In the genomic region with DNA sequence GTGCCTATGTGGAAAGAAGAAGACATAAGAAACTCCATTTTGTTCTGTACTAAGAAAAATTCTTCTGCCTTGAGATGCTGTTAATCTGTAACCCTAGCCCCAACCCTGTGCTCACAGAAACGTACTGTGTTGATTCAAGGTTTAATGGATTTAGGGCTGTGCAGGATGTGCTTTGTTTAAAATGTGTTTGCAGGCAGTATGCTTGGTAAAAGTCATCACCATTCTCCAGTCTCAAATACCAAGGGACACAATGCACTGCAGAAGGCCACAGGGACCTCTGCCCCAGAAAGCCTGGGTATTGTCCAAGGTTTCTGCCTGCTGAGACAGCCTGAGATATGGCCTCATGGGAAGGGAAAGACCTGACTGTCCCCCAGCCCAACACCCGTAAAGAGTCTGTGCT, we compare ENCODE assay signal across 1 cellular context.
TF ChIP-seq lines count a peak whose summit lies in the region.

No MANE protein-coding gene starts in this region.

TF ChIP-seq in HepG2, 621 proteins besides CTCF, POLR2A, EP300 and RAD21 (continued from another document):
- TF ChIP-seq, protein P1, sequence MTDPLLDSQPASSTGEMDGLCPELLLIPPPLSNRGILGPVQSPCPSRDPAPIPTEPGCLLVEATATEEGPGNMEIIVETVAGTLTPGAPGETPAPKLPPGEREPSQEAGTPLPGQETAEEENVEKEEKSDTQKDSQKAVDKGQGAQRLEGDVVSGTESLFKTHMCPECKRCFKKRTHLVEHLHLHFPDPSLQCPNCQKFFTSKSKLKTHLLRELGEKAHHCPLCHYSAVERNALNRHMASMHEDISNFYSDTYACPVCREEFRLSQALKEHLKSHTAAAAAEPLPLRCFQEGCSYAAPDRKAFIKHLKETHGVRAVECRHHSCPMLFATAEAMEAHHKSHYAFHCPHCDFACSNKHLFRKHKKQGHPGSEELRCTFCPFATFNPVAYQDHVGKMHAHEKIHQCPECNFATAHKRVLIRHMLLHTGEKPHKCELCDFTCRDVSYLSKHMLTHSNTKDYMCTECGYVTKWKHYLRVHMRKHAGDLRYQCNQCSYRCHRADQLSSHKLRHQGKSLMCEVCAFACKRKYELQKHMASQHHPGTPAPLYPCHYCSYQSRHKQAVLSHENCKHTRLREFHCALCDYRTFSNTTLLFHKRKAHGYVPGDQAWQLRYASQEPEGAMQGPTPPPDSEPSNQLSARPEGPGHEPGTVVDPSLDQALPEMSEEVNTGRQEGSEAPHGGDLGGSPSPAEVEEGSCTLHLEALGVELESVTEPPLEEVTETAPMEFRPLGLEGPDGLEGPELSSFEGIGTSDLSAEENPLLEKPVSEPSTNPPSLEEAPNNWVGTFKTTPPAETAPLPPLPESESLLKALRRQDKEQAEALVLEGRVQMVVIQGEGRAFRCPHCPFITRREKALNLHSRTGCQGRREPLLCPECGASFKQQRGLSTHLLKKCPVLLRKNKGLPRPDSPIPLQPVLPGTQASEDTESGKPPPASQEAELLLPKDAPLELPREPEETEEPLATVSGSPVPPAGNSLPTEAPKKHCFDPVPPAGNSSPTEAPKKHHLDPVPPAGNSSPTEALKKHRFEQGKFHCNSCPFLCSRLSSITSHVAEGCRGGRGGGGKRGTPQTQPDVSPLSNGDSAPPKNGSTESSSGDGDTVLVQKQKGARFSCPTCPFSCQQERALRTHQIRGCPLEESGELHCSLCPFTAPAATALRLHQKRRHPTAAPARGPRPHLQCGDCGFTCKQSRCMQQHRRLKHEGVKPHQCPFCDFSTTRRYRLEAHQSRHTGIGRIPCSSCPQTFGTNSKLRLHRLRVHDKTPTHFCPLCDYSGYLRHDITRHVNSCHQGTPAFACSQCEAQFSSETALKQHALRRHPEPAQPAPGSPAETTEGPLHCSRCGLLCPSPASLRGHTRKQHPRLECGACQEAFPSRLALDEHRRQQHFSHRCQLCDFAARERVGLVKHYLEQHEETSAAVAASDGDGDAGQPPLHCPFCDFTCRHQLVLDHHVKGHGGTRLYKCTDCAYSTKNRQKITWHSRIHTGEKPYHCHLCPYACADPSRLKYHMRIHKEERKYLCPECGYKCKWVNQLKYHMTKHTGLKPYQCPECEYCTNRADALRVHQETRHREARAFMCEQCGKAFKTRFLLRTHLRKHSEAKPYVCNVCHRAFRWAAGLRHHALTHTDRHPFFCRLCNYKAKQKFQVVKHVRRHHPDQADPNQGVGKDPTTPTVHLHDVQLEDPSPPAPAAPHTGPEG (CRISPR knock-in tag; IDR thresholded peaks at IDR 0.05): peak; percentile 70; the same call in 1 of the 2 replicates
- TF ChIP-seq ZFX (CRISPR knock-in tag; IDR thresholded peaks at IDR 0.05; ENCODE audit: low read depth) (peak; percentile 31; the same call in 1 of the 2 replicates), RXRB (CRISPR knock-in tag; IDR thresholded peaks at IDR 0.05; ENCODE audit: borderline replicate concordance) (peak; percentile 69), ETV5 (CRISPR knock-in tag; IDR thresholded peaks at IDR 0.05; ENCODE audit: borderline replicate concordance) (peak; percentile 37; the same call in 1 of the 2 replicates), SALL1 (CRISPR knock-in tag; IDR thresholded peaks at IDR 0.05) (peak; percentile 47; the same call in 1 of the 2 replicates), ZBTB38 (CRISPR knock-in tag; IDR thresholded peaks at IDR 0.05) (0 out of 2 replicates have a peak, but pooled peaks have one; percentile 19), TARDBP (CRISPR knock-in tag; IDR thresholded peaks at IDR 0.05) (0 out of 2 replicates have a peak, but pooled peaks have one; percentile 16), ERF (CRISPR knock-in tag; IDR thresholded peaks at IDR 0.05) (0 out of 2 replicates have a peak, but pooled peaks have one; percentile 33)
- TF ChIP-seq, protein P2, sequence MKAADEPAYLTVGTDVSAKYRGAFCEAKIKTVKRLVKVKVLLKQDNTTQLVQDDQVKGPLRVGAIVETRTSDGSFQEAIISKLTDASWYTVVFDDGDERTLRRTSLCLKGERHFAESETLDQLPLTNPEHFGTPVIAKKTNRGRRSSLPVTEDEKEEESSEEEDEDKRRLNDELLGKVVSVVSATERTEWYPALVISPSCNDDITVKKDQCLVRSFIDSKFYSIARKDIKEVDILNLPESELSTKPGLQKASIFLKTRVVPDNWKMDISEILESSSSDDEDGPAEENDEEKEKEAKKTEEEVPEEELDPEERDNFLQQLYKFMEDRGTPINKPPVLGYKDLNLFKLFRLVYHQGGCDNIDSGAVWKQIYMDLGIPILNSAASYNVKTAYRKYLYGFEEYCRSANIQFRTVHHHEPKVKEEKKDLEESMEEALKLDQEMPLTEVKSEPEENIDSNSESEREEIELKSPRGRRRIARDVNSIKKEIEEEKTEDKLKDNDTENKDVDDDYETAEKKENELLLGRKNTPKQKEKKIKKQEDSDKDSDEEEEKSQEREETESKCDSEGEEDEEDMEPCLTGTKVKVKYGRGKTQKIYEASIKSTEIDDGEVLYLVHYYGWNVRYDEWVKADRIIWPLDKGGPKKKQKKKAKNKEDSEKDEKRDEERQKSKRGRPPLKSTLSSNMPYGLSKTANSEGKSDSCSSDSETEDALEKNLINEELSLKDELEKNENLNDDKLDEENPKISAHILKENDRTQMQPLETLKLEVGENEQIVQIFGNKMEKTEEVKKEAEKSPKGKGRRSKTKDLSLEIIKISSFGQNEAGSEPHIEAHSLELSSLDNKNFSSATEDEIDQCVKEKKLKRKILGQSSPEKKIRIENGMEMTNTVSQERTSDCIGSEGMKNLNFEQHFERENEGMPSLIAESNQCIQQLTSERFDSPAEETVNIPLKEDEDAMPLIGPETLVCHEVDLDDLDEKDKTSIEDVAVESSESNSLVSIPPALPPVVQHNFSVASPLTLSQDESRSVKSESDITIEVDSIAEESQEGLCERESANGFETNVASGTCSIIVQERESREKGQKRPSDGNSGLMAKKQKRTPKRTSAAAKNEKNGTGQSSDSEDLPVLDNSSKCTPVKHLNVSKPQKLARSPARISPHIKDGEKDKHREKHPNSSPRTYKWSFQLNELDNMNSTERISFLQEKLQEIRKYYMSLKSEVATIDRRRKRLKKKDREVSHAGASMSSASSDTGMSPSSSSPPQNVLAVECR (CRISPR knock-in tag; IDR thresholded peaks at IDR 0.05; ENCODE audit: borderline replicate concordance): peak; percentile 30; the same call in 1 of the 2 replicates
